ENCODE assay signal across 8 cellular contexts in genomic region chr10:101588879-101589278, GRCh38. TPM values are rescaled to one million over a fixed set of nuclear protein-coding genes. Genes with fewer than 3 reads are reported as not detected.
DNase-seq lines count a peak whose midpoint lies in the region; TF ChIP-seq lines count a peak whose summit lies in the region.

No MANE protein-coding gene starts in this region.

- intact Hi-C loops in OCI-LY7 (cut with micrococcal nuclease; ENCODE audit: unreplicated experiment) (no loop called here), posterior vena cava (cut with DNase I) (no loop called here)

- H3K9me3 ChIP-seq in DOHH2 (ENCODE audit: control insufficient read depth, insufficient read depth, low read length) (no peaks in the 10 kb centered on the region), OCI-LY7 (ENCODE audit: low read length) (no peaks in the 10 kb centered on the region), endocrine pancreas (ENCODE audit: control insufficient read depth, low read length) (no peaks in the 10 kb centered on the region)

- no peaks in the 10 kb centered on the region for H3K27me3 ChIP-seq in DOHH2 (ENCODE audit: control insufficient read depth, low read length)
- no peaks in the 10 kb centered on the region for H3K27me3 ChIP-seq in endocrine pancreas (ENCODE audit: control insufficient read depth, insufficient read depth, low read length)

- H3K9ac ChIP-seq in endocrine pancreas (ENCODE audit: control insufficient read depth, insufficient read depth, low read length): no peak overlapping the region

- peak overlapping the region; percentile 94; the same call in 1 of the 2 replicates for H2AFZ ChIP-seq in OCI-LY7 (ENCODE audit: low read length)

- H3K36me3 ChIP-seq in DOHH2 (ENCODE audit: control insufficient read depth, low read length) (peaks cover 11% of the 10 kb centered on the region), OCI-LY7 (ENCODE audit: insufficient read depth, low read length) (no peaks in the 10 kb centered on the region), endocrine pancreas (ENCODE audit: control insufficient read depth, insufficient read depth, low read length) (no peaks in the 10 kb centered on the region)

- TF ChIP-seq CTCF in DOHH2 (IDR thresholded peaks at IDR 0.05; ENCODE audit: low read depth, low read length, poor library complexity, severe bottlenecking): no peak
- no peak for TF ChIP-seq CTCF in OCI-LY7 (conservative IDR thresholded peaks at IDR 0.05; ENCODE audit: low read length)

- H3K4me2 ChIP-seq in DOHH2 (ENCODE audit: low read length): peak overlapping the region; percentile 94
- peak overlapping the region; percentile 93 for H3K4me2 ChIP-seq in OCI-LY7 (ENCODE audit: low read length)

- no TSS peak for BruUV-seq in OCI-LY7 (replicated peaks; lab: Mats Ljungman, UMichigan)

- H3K4me3 ChIP-seq in DOHH2 (ENCODE audit: low read length) (peak overlapping the region; percentile 95), OCI-LY7 (ENCODE audit: low read depth, low read length, poor library complexity, severe bottlenecking) (peak overlapping the region; percentile 83), endocrine pancreas (ENCODE audit: control insufficient read depth, insufficient read depth, low read length) (peak overlapping the region; percentile 72)

- H3F3A ChIP-seq in DOHH2 (ENCODE audit: control insufficient read depth, insufficient read depth): no peaks in the 10 kb centered on the region

- H3K27ac ChIP-seq in DOHH2 (ENCODE audit: low read depth, low read length) (no peak overlapping the region), OCI-LY7 (ENCODE audit: low read depth, low read length, poor library complexity, severe bottlenecking) (no peak overlapping the region)

- H3K79me2 ChIP-seq in DOHH2 (ENCODE audit: control insufficient read depth, low read length) (peaks cover 13% of the 10 kb centered on the region), OCI-LY7 (ENCODE audit: insufficient read depth, low read depth, low read length) (no peaks in the 10 kb centered on the region)

- H4K20me1 ChIP-seq in DOHH2 (ENCODE audit: control insufficient read depth, insufficient read depth, low read depth, low read length) (no peaks in the 10 kb centered on the region), OCI-LY7 (ENCODE audit: insufficient read depth, low read length) (no peaks in the 10 kb centered on the region)

- DNase-seq in OCI-LY7 (ENCODE audit: low spot score): no peak
- peak; percentile 64 for DNase-seq in posterior vena cava (ENCODE audit: low spot score)
- no peak for DNase-seq in SHP77 treated with DMSO at 0.1 percent for 48 hours (lab: John Stamatoyannopoulos, UW)
- no peak for DNase-seq in cerebellar nuclear complex (lab: John Stamatoyannopoulos, UW)
- no peak for DNase-seq in stimulated activated CD4-positive, alpha-beta T cell treated with anti-CD3 and anti-CD28 coated beads, Interleukin-4, amount 100 ng/mL, for 24 hours
- no peak for DNase-seq in NCI-H1048 (lab: John Stamatoyannopoulos, UW)

- H3K9me2 ChIP-seq in DOHH2 (replicated peaks; ENCODE audit: control insufficient read depth, low read length) (no peaks in the 10 kb centered on the region), OCI-LY7 (ENCODE audit: insufficient read depth, low read length) (no peaks in the 10 kb centered on the region)

- peaks cover 34% of the 10 kb centered on the region for H3K4me1 ChIP-seq in DOHH2 (ENCODE audit: control insufficient read depth, low read length)
- H3K4me1 ChIP-seq in OCI-LY7 (ENCODE audit: insufficient read depth, low read length, poor library complexity, severe bottlenecking): peaks cover 21% of the 10 kb centered on the region
- no peaks in the 10 kb centered on the region for H3K4me1 ChIP-seq in endocrine pancreas (ENCODE audit: control insufficient read depth, insufficient read depth, low read length)

- POLR2A ChIA-PET in OCI-LY7 (lab: Charles Lee): no interaction called here

- CTCF ChIA-PET in OCI-LY7 (lab: Charles Lee; ENCODE audit: unreplicated experiment): no interaction called here

RNA-seq across cellular contexts. Expression of gene DPCD, which starts 0.8 kb away (rescaled TPM):
- total RNA-seq in OCI-LY7 (2014; rRNA removed; shearing (Covaris generic)): 9.1 and 13.9 TPM in 2 replicates
- total RNA-seq in OCI-LY7 (2022) (6.3 and 10.3 TPM in 2 replicates), posterior vena cava (10 to 100 TPM; 11.4 to 12.5 TPM)

RNA-seq across cellular contexts. Expression of gene POLL, which starts 0.8 kb away (rescaled TPM):
- 14.3 and 22.0 TPM in 2 replicates for total RNA-seq in OCI-LY7 (2014; rRNA removed; shearing (Covaris generic))
- total RNA-seq in OCI-LY7 (2022) (34.0 and 35.6 TPM in 2 replicates), posterior vena cava (10 to 100 TPM; 13.9 to 19.1 TPM)
